Comparison of ENCODE assay signal across 8 cellular contexts in genomic region chr11:123429851-123430735, GRCh38. TPM values are rescaled to one million over a fixed set of nuclear protein-coding genes. Genes with fewer than 3 reads are reported as not detected.
DNase-seq lines count a peak whose midpoint lies in the region; ATAC-seq and TF ChIP-seq lines count a peak whose summit lies in the region.

TSS of gene GRAMD1B (plus strand) at chr11:123430269. CDS start at chr11:123430793, 524 bp downstream.

- DNase-seq in DND-41 (peak; percentile 93), H7 (peak; percentile 89), NCI-H1436 treated with DMSO at 0.1 percent for 48 hours (lab: John Stamatoyannopoulos, UW) (peak; percentile 37), dermis microvascular lymphatic vessel endothelial cell (ENCODE audit: low read depth in 2 of 2) (peak; percentile 11 to 61), memory B cell (ENCODE audit: low spot score in 2 of 2) (no peak)
- peak; percentile 90 for DNase-seq in activated CD4-positive, alpha-beta T cell treated with anti-CD3 and anti-CD28 coated beads, Interleukin-2, amount 10 ng/mL, durations not matched to agents 7 days and 5 days
- peak; percentile 36 to 39 for DNase-seq in stimulated activated CD8-positive, alpha-beta memory T cell treated with anti-CD3 and anti-CD28 coated beads, Interleukin-15, amount 100 ng/mL, for 4 hours (ENCODE audit: low read depth in 2 of 2)

- CTCF ChIA-PET in activated CD4-positive, alpha-beta T cell treated with anti-CD3 and anti-CD28 coated beads, Interleukin-2, amount 10 ng/mL, durations not matched to agents 7 days and 5 days (lab: Charles Lee), result interaction anchor here (1.0 to 5.5 kb wide), 3 partner anchors 22 to 23 kb away, joined by 4 to 38 read pairs (median 4); no protein-coding TSS in a partner anchor

- peak within 1 kb of the TSS; percentile 93 for H3K4me3 Mint-ChIP-seq in activated CD4-positive, alpha-beta T cell treated with anti-CD3 and anti-CD28 coated beads, Interleukin-2, amount 10 ng/mL, durations not matched to agents 7 days and 5 days
- H3K4me3 Mint-ChIP-seq in memory B cell, result peak within 1 kb of the TSS; percentile 69

- peaks cover 4% of the 10 kb centered on the region; the same call in 1 of the 2 replicates for H4K20me1 ChIP-seq in DND-41 (ENCODE audit: insufficient read depth, low read length)

- peak within 1 kb of the TSS; percentile 69 for H3K27ac ChIP-seq in DND-41 (ENCODE audit: low read length)

- peaks cover 33% of the 10 kb centered on the region for H3K4me1 ChIP-seq in DND-41 (ENCODE audit: insufficient read depth, low read length)

- peaks cover 32% of the 10 kb centered on the region for H3K36me3 Mint-ChIP-seq in activated CD4-positive, alpha-beta T cell treated with anti-CD3 and anti-CD28 coated beads, Interleukin-2, amount 10 ng/mL, durations not matched to agents 7 days and 5 days (ENCODE audit: low read depth)
- no peaks in the 10 kb centered on the region for H3K36me3 Mint-ChIP-seq in memory B cell

- peak within 1 kb of the TSS; percentile 87 for H3K9ac ChIP-seq in DND-41 (ENCODE audit: low read depth, low read length)

- H3K4me3 ChIP-seq in DND-41 (ENCODE audit: low read depth in 1 of 2, low read length in 2 of 2) (peak within 1 kb of the TSS; percentile 67 to 69), H7 (ENCODE audit: insufficient read depth, low read depth, low read length) (peak within 1 kb of the TSS; percentile 94)

- 0 out of 2 replicates have a peak, but pooled peaks cover 3% of the 10 kb centered on the region for H3K36me3 ChIP-seq in DND-41 (ENCODE audit: insufficient read depth, low read length)
- H3K36me3 ChIP-seq in H7 (replicated peaks; ENCODE audit: control insufficient read depth, insufficient read depth, low read length), result no peaks in the 10 kb centered on the region

- H3K79me2 ChIP-seq in DND-41 (ENCODE audit: insufficient read depth, low read length), result peaks cover 25% of the 10 kb centered on the region

- POLR2A ChIA-PET in activated CD4-positive, alpha-beta T cell treated with anti-CD3 and anti-CD28 coated beads, Interleukin-2, amount 10 ng/mL, durations not matched to agents 7 days and 5 days (lab: Charles Lee), result no interaction called here

- H3K27ac Mint-ChIP-seq in activated CD4-positive, alpha-beta T cell treated with anti-CD3 and anti-CD28 coated beads, Interleukin-2, amount 10 ng/mL, durations not matched to agents 7 days and 5 days, result peak within 1 kb of the TSS; percentile 95
- no peak within 1 kb of the TSS for H3K27ac Mint-ChIP-seq in memory B cell

- peaks cover 52% of the 10 kb centered on the region for H3K4me1 Mint-ChIP-seq in activated CD4-positive, alpha-beta T cell treated with anti-CD3 and anti-CD28 coated beads, Interleukin-2, amount 10 ng/mL, durations not matched to agents 7 days and 5 days
- H3K4me1 Mint-ChIP-seq in memory B cell, result peaks cover 3% of the 10 kb centered on the region

- H3K4me2 ChIP-seq in DND-41 (ENCODE audit: insufficient read depth, low read length), result peak within 1 kb of the TSS; percentile 90

- ATAC-seq in DND-41 (ENCODE audit: insufficient read depth, low read depth) (peak; percentile 84), memory B cell (ENCODE audit: low read depth) (peak; percentile 31), HG03135 (IDR thresholded peaks at IDR 0.05; ENCODE audit: unreplicated experiment) (no peak)

- peak within 1 kb of the TSS; percentile 81 for H2AFZ ChIP-seq in DND-41 (ENCODE audit: low read depth, low read length)

- peak; percentile 49 for TF ChIP-seq CTCF in DND-41 (IDR thresholded peaks at IDR 0.05; ENCODE audit: borderline replicate concordance, extremely low read depth, low read length, poor library complexity, severe bottlenecking)

- no peaks in the 10 kb centered on the region for H3K9me3 Mint-ChIP-seq in activated CD4-positive, alpha-beta T cell treated with anti-CD3 and anti-CD28 coated beads, Interleukin-2, amount 10 ng/mL, durations not matched to agents 7 days and 5 days
- no peaks in the 10 kb centered on the region for H3K9me3 Mint-ChIP-seq in memory B cell

- H3K27me3 Mint-ChIP-seq in activated CD4-positive, alpha-beta T cell treated with anti-CD3 and anti-CD28 coated beads, Interleukin-2, amount 10 ng/mL, durations not matched to agents 7 days and 5 days, result no peaks in the 10 kb centered on the region
- peaks cover 27% of the 10 kb centered on the region for H3K27me3 Mint-ChIP-seq in memory B cell

- peaks cover 11% of the 10 kb centered on the region for H3K27me3 ChIP-seq in DND-41 (ENCODE audit: insufficient read depth, low read length, poor library complexity)
- H3K27me3 ChIP-seq in H7 (ENCODE audit: control insufficient read depth, insufficient read depth, low read length), result peaks cover 22% of the 10 kb centered on the region

- H3K9me3 ChIP-seq in DND-41 (ENCODE audit: insufficient read depth, low read length, severe bottlenecking), result no peaks in the 10 kb centered on the region

RNA-seq across cellular contexts. Expression of gene GRAMD1B, which starts in this region (rescaled TPM):
- 15.9 and 17.1 TPM in 2 replicates for total RNA-seq in H7 (2014; rRNA removed; shearing (Covaris generic))
- total RNA-seq in activated CD4-positive, alpha-beta T cell treated with anti-CD3 and anti-CD28 coated beads, Interleukin-2, amount 10 ng/mL, durations not matched to agents 7 days and 5 days, result 10 to 100 TPM; 35.3 to 36.3 TPM
- total RNA-seq in dermis microvascular lymphatic vessel endothelial cell, result 4.3 and 5.5 TPM in 2 replicates

Comparison
In these comparisons a context has a peak if more than half of its experiments do, and no peak if none do; other contexts are left out.
1. DNase-seq: peak in DND-41 (single experiment), H7 (single experiment), NCI-H1436 treated with DMSO at 0.1 percent for 48 hours (single experiment), activated CD4-positive, alpha-beta T cell treated with anti-CD3 and anti-CD28 coated beads, Interleukin-2, amount 10 ng/mL, durations not matched to agents 7 days and 5 days (single experiment), dermis microvascular lymphatic vessel endothelial cell (2 of 2) and stimulated activated CD8-positive, alpha-beta memory T cell treated with anti-CD3 and anti-CD28 coated beads, Interleukin-15, amount 100 ng/mL, for 4 hours (2 of 2); none in memory B cell (0 of 2).